ENCODE assay signal across 14 cellular contexts in genomic region chr9:108786756-108787663, GRCh38.
DNase-seq lines count a peak whose midpoint lies in the region; ATAC-seq and TF ChIP-seq lines count a peak whose summit lies in the region.
"Had no signal": no experiment of that assay in that cellular context is flagged by ENCODE, and none has a peak within 500 bp of the region (broad histone marks: within the 10 kb centered on the region; RNA-seq: fewer than 3 reads in every experiment).

No MANE protein-coding gene starts in this region.

- H3K4me1 Mint-ChIP-seq in HFFc6 (ENCODE audit: low read depth) = no peaks in the 10 kb centered on the region

- H3K56ac ChIP-seq in IMR-90 (ENCODE audit: extremely low read depth, insufficient read depth, low read length) = no peak overlapping the region

- H2AFZ ChIP-seq in IMR-90 (replicated peaks; ENCODE audit: low read length, poor library complexity) (no peak overlapping the region), mammary epithelial cell (ENCODE audit: low read depth, low read length) (peak overlapping the region; percentile 87), mesenchymal stem cell (ENCODE audit: low read depth, low read length) (no peak overlapping the region)

- ATAC-seq in IMR-90 (ENCODE audit: low read depth) = peak; percentile 44

- no peak overlapping the region for H3K18ac ChIP-seq in IMR-90 (ENCODE audit: low read depth, low read length)
- peak overlapping the region in 1 of 2 experiments; percentile 14 for H3K18ac ChIP-seq in mesenchymal stem cell (ENCODE audit: low read depth in 1 of 2, low read length in 2 of 2)

- no peaks in the 10 kb centered on the region for H3K9me1 ChIP-seq in IMR-90 (ENCODE audit: insufficient read depth, low read length)

- H2BK120ac ChIP-seq in IMR-90 (ENCODE audit: low read depth, low read length) (no peak overlapping the region), mesenchymal stem cell (ENCODE audit: low read depth, low read length) (no peak overlapping the region)

- dilution Hi-C loops in IMR-90 (cut with HindIII; ENCODE audit: low sequenced_read_pairs, unreplicated experiment) (no loop called here), mammary epithelial cell (cut with HindIII; ENCODE audit: low sequenced_read_pairs) (no loop called here)

- no peak overlapping the region for H3K27ac Mint-ChIP-seq in HFFc6

- in situ Hi-C loops in IMR-90 (cut with MboI; ENCODE audit: low sequenced_read_pairs) (no loop called here), mammary epithelial cell (cut with MboI; ENCODE audit: low sequenced_read_pairs in 2 of 2) (no loop called here)

- TF ChIP-seq POLR2A in IMR-90 (IDR thresholded peaks at IDR 0.05; ENCODE audit: low read depth, low read length) = no peak

- H3K36me3 ChIP-seq in IMR-90 (ENCODE audit: control insufficient read depth, insufficient read depth, low read length) (no peaks in the 10 kb centered on the region), mammary epithelial cell (ENCODE audit: insufficient read depth, low read length) (no peaks in the 10 kb centered on the region), mesenchymal stem cell (ENCODE audit: control insufficient read depth in 1 of 2, insufficient read depth in 2 of 2, low read depth in 1 of 2, low read length in 2 of 2) (no peaks in the 10 kb centered on the region)
- H3K36me3 ChIP-seq: ascending aorta had no signal

- H3K9me3 ChIP-seq in IMR-90 (ENCODE audit: control insufficient read depth, insufficient read depth, low read length) = no peaks in the 10 kb centered on the region
- H3K9me3 ChIP-seq in mammary epithelial cell (replicated peaks; ENCODE audit: insufficient read depth, low read length) = no peaks in the 10 kb centered on the region
- H3K9me3 ChIP-seq in mesenchymal stem cell (ENCODE audit: control insufficient read depth, low read length) = peaks cover under 1% of the 10 kb centered on the region
- H3K9me3 ChIP-seq: ascending aorta, Caco-2 had no signal

- no peak overlapping the region for H2BK15ac ChIP-seq in IMR-90 (ENCODE audit: low read depth, low read length)
- H2BK15ac ChIP-seq in mesenchymal stem cell (ENCODE audit: low read depth, poor library complexity, severe bottlenecking) = peak overlapping the region; percentile 77

- no peak overlapping the region for H2BK20ac ChIP-seq in IMR-90 (ENCODE audit: low read depth, low read length)

- no peak for TF ChIP-seq CTCF in AG09309 (IDR thresholded peaks at IDR 0.05; ENCODE audit: control insufficient read depth, insufficient read depth, low read depth, low read length, missing control alignments)
- TF ChIP-seq CTCF in IMR-90 (conservative IDR thresholded peaks at IDR 0.05; ENCODE audit: low read depth, low read length) = no peak
- no peak for TF ChIP-seq CTCF in mammary epithelial cell (conservative IDR thresholded peaks at IDR 0.05 in 1 of 2, IDR thresholded peaks at IDR 0.05 in 1 of 2; ENCODE audit: extremely low read depth in 1 of 2, insufficient read depth in 1 of 2, low read depth in 1 of 2, low read length in 2 of 2)
- TF ChIP-seq CTCF in HFFc6 (IDR thresholded peaks at IDR 0.05) = no peak

- H3K4ac ChIP-seq in IMR-90 (ENCODE audit: low read depth, low read length) (no peak overlapping the region), mesenchymal stem cell (ENCODE audit: low read depth in 1 of 2, low read length in 2 of 2) (no peak overlapping the region)

- H3K4me3 ChIP-seq in AG09309 (ENCODE audit: control insufficient read depth, low read depth, low read length) = no peak overlapping the region
- no peak overlapping the region for H3K4me3 ChIP-seq in IMR-90 (ENCODE audit: insufficient read depth, low read depth, low read length)
- no peak overlapping the region for H3K4me3 ChIP-seq in mammary epithelial cell (replicated peaks in 1 of 3; ENCODE audit: insufficient read depth in 1 of 3, low read depth in 2 of 3, low read length in 3 of 3)
- peak overlapping the region in 1 of 2 experiments; percentile 45 for H3K4me3 ChIP-seq in mesenchymal stem cell (ENCODE audit: insufficient read depth in 1 of 2, low read depth in 1 of 2, low read length in 2 of 2)
- H3K4me3 ChIP-seq: ascending aorta had no signal

- H3K79me1 ChIP-seq in IMR-90 (ENCODE audit: low read depth in 1 of 2, low read length in 2 of 2) (no peaks in the 10 kb centered on the region), mesenchymal stem cell (replicated peaks; ENCODE audit: low read length, poor library complexity, severe bottlenecking) (no peaks in the 10 kb centered on the region)

- H3K9ac ChIP-seq in IMR-90 (ENCODE audit: low read depth, low read length) (no peak overlapping the region), mammary epithelial cell (ENCODE audit: insufficient read depth, low read length) (peak overlapping the region; percentile 59), mesenchymal stem cell (ENCODE audit: low read length) (peak overlapping the region; percentile 39)

- no peak overlapping the region for H2AK5ac ChIP-seq in IMR-90 (ENCODE audit: low read depth, low read length)
- no peak overlapping the region for H2AK5ac ChIP-seq in mesenchymal stem cell (ENCODE audit: low read length, severe bottlenecking)

- BruUV-seq in IMR-90 (replicated peaks; lab: Mats Ljungman, UMichigan) (no TSS peak), mammary epithelial cell (replicated peaks; lab: Mats Ljungman, UMichigan) (TSS peak; percentile 43)

- H3K79me2 ChIP-seq in mammary epithelial cell (ENCODE audit: insufficient read depth, low read length) = no peaks in the 10 kb centered on the region

- H3K4me3 Mint-ChIP-seq in HFFc6 = no peak overlapping the region

- CTCF ChIA-PET in IMR-90 (lab: Yijun Ruan, JAX) (no interaction called here), mammary epithelial cell (lab: Charles Lee; ENCODE audit: low non-redundant PET) (interaction anchor here (1.0 kb wide), 1 partner anchor 10 kb away, joined by 3 read pairs; no protein-coding TSS in a partner anchor)

- H3K27me3 ChIP-seq in IMR-90 (ENCODE audit: control insufficient read depth, insufficient read depth, low read length) = peaks cover 3% of the 10 kb centered on the region; the same call in 1 of the 2 replicates
- no peaks in the 10 kb centered on the region for H3K27me3 ChIP-seq in mammary epithelial cell (ENCODE audit: insufficient read depth, low read length)
- H3K27me3 ChIP-seq in mesenchymal stem cell (ENCODE audit: control insufficient read depth in 1 of 2, insufficient read depth in 1 of 2, low read length in 2 of 2) = peaks cover 0 to 12% of the 10 kb centered on the region in 2 experiments
- H3K27me3 ChIP-seq: ascending aorta had no signal

- H2BK5ac ChIP-seq in IMR-90 (ENCODE audit: low read depth, low read length, poor library complexity, severe bottlenecking) (no peak overlapping the region), mesenchymal stem cell (ENCODE audit: low read depth, low read length, poor library complexity, severe bottlenecking) (no peak overlapping the region)

- H3K4me2 ChIP-seq in IMR-90 (ENCODE audit: low read depth, low read length) (no peak overlapping the region), mammary epithelial cell (ENCODE audit: insufficient read depth, low read depth, low read length) (peak overlapping the region; percentile 66), mesenchymal stem cell (ENCODE audit: low read length, poor library complexity, severe bottlenecking) (peak overlapping the region; percentile 19)

- no peaks in the 10 kb centered on the region for H3K4me1 ChIP-seq in IMR-90 (ENCODE audit: control insufficient read depth, insufficient read depth, low read length)
- H3K4me1 ChIP-seq in mammary epithelial cell (ENCODE audit: insufficient read depth, low read length) = peaks cover 28% of the 10 kb centered on the region
- peaks cover 11% of the 10 kb centered on the region for H3K4me1 ChIP-seq in mesenchymal stem cell (ENCODE audit: control insufficient read depth, insufficient read depth, low read depth, low read length)
- H3K4me1 ChIP-seq: Caco-2 had no signal

- H3K14ac ChIP-seq in IMR-90 (replicated peaks; ENCODE audit: low read depth, low read length) (no peak overlapping the region), mesenchymal stem cell (ENCODE audit: low read length in 2 of 2) (no peak overlapping the region)

- 66% methylated on average over 2 of the region's 5 CpGs; no CpG with 5 or more reads in 1 of the 2 experiments for WGBS in IMR-90 (ENCODE audit: extremely low coverage in 2 of 2, insufficient read length in 1 of 2), 2 experiments
- WGBS in mammary epithelial cell (ENCODE audit: low coverage, missing lambda C conversion rate) = 7% methylated on average over 4 of the region's 5 CpGs
- WGBS in mesenchymal stem cell = 47% methylated on average over 5 of the region's 5 CpGs

- no peak for TF ChIP-seq RAD21 in IMR-90 (IDR thresholded peaks at IDR 0.05; ENCODE audit: low read length)

- no peak overlapping the region for H4K5ac ChIP-seq in IMR-90 (ENCODE audit: low read depth, low read length)

- H3K27ac ChIP-seq in IMR-90 (ENCODE audit: insufficient read depth, low read length) (no peak overlapping the region), mammary epithelial cell (ENCODE audit: insufficient read depth, low read depth, low read length) (peak overlapping the region; percentile 89), mesenchymal stem cell (ENCODE audit: low read length, poor library complexity, severe bottlenecking) (peak overlapping the region; percentile 13)
- H3K27ac ChIP-seq: ascending aorta, VCaP had no signal

- H3K27me3 Mint-ChIP-seq in HFFc6 (ENCODE audit: insufficient read depth) = no peaks in the 10 kb centered on the region

- H4K91ac ChIP-seq in IMR-90 (ENCODE audit: insufficient read depth, low read depth, low read length) = no peak overlapping the region
- H4K91ac ChIP-seq in mesenchymal stem cell (ENCODE audit: low read length) = peak overlapping the region; percentile 15

- no peak overlapping the region for H2BK12ac ChIP-seq in mesenchymal stem cell (ENCODE audit: low read length in 2 of 2)

- H4K20me1 ChIP-seq in IMR-90 (ENCODE audit: insufficient read depth, low read length) (no peaks in the 10 kb centered on the region), mammary epithelial cell (ENCODE audit: insufficient read depth, low read length) (no peaks in the 10 kb centered on the region)

- H3K9me3 Mint-ChIP-seq in HFFc6 = peaks cover 11% of the 10 kb centered on the region; the same call in 1 of the 2 replicates

- DNase-seq in AG09309 (ENCODE audit: low read depth) = peak; percentile 13
- peak; percentile 1 for DNase-seq in IMR-90
- peak; percentile 86 for DNase-seq in mammary epithelial cell
- DNase-seq in mesenchymal stem cell = peak; percentile 53
- no peak for DNase-seq in NCI-H2081 treated with DMSO at 0.1 percent for 48 hours (lab: John Stamatoyannopoulos, UW)
- no peak for DNase-seq in middle frontal gyrus (ENCODE audit: extremely low spot score, low spot score)
- DNase-seq in hepatic stellate cell (ENCODE audit: low spot score) = no peak
- no peak for DNase-seq in HFFc6
- DNase-seq: Caco-2; NCI-H446; stimulated activated CD4-positive, alpha-beta T cell treated with anti-CD3 and anti-CD28 coated beads, Interleukin-12 subunit alpha, Interleukin-12 subunit beta, amount 100 ng/mL, for 4 hours; substantia nigra had no signal

- POLR2A ChIA-PET in IMR-90 (lab: Charles Lee; ENCODE audit: unreplicated experiment) = no interaction called here

- no peak overlapping the region for H2AK9ac ChIP-seq in IMR-90 (replicated peaks; ENCODE audit: low read depth, low read length, poor library complexity)

- no peak overlapping the region for H4K8ac ChIP-seq in IMR-90 (ENCODE audit: low read depth in 2 of 2, low read length in 2 of 2)
- H4K8ac ChIP-seq in mesenchymal stem cell (ENCODE audit: low read length) = no peak overlapping the region

- H3K23ac ChIP-seq in IMR-90 (ENCODE audit: low read depth, low read length) (no peak overlapping the region), mesenchymal stem cell (ENCODE audit: low read length in 2 of 2) (no peak overlapping the region)

- intact Hi-C loops in IMR-90 (cut with micrococcal nuclease) = no loop called here
- intact Hi-C loops in mammary epithelial cell (cut with micrococcal nuclease) = no loop called here

- H3K36me3 Mint-ChIP-seq in HFFc6 (ENCODE audit: low read depth) = 0 out of 2 replicates have a peak, but pooled peaks cover 4% of the 10 kb centered on the region

Comparison
In these comparisons a context has a peak if more than half of its experiments do, and no peak if none do; other contexts are left out.
1. DNase-seq: peak in AG09309 (single experiment), IMR-90 (single experiment), mammary epithelial cell (single experiment) and mesenchymal stem cell (single experiment); none in NCI-H2081 treated with DMSO at 0.1 percent for 48 hours (single experiment), middle frontal gyrus (single experiment), hepatic stellate cell (single experiment) and HFFc6 (single experiment).